Comparison of ENCODE assay signal across 25 cellular contexts in the genomic region with DNA sequence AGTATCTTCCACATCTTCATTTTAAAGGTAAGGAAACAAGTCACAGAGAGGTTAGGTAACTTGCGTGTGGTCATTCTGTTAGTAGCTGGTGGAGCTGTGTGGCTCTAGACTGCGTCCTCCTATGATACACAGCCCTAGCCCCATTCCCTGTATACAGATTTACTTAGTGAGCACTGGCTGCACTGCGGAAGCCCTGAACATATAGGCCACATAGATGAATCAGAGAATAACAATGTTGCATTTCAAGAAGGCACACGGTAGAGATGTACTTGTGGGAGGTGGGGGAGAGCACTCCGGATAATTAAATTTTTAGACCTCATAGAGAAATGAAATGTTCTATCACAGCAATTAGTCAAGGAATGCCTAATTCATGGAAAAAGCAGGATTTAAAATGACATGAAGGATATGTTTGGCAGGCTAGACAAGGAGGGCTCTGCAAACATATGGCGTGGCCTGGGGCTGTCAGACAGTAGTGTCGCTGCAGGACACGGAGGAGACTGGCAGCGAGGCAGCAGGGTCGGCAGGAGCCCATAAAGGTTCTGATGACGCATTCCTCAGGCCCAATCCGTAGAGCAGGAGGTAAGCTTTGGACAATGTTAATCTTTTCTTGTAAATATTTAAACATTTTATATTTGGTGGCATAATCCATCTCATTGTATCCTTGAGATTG. TPM values are rescaled to one million over a fixed set of nuclear protein-coding genes. Genes with fewer than 3 reads are reported as not detected.
DNase-seq lines count a peak whose midpoint lies in the region; ATAC-seq, FAIRE-seq and TF ChIP-seq lines count a peak whose summit lies in the region.
"Had no signal": no experiment of that assay in that cellular context is flagged by ENCODE, and none has a peak within 500 bp of the region (broad histone marks: within the 10 kb centered on the region; RNA-seq: fewer than 3 reads in every experiment).

No MANE protein-coding gene starts in this region.

- no peaks in the 10 kb centered on the region for H3K79me2 ChIP-seq in GM23338 (replicated peaks; ENCODE audit: insufficient read depth)
- no peaks in the 10 kb centered on the region for H3K79me2 ChIP-seq in H1 (ENCODE audit: control insufficient read depth in 1 of 2, insufficient read depth in 2 of 2, low read length in 2 of 2)
- peaks cover 37% of the 10 kb centered on the region for H3K79me2 ChIP-seq in neural progenitor cell (ENCODE audit: low read depth)

- no peak for TF ChIP-seq EP300 in H1 (IDR thresholded peaks at IDR 0.05; ENCODE audit: borderline replicate concordance in 1 of 2, low read depth in 2 of 2, low read length in 2 of 2)

- WGBS in H1 (ENCODE audit: extremely low coverage in 1 of 2, insufficient coverage in 1 of 2, insufficient read length in 1 of 2, insufficient replicate concordance in 2 of 2, low coverage in 1 of 2, low lambda C conversion rate in 2 of 2, missing lambda C conversion rate in 1 of 2), 2 experiments: 89% methylated on average over 12 of the region's 12 CpGs; no CpG with 5 or more reads in 1 of the 2 experiments

- no peaks in the 10 kb centered on the region for H3K79me1 ChIP-seq in H1 (ENCODE audit: low read depth, low read length)

- H4K8ac ChIP-seq in H1 (ENCODE audit: extremely low read depth, insufficient read depth, low read length): no peak overlapping the region

- no peak for TF ChIP-seq RAD21 in H1 (IDR thresholded peaks at IDR 0.05 in 1 of 2, conservative IDR thresholded peaks at IDR 0.05 in 1 of 2; ENCODE audit: low read depth in 2 of 2, low read length in 2 of 2)

- H3K9ac ChIP-seq in BLaER1 (no peak overlapping the region), H1 (replicated peaks in 1 of 4; ENCODE audit: extremely low read depth in 1 of 4, low read depth in 3 of 4, low read length in 3 of 4) (no peak overlapping the region), neural progenitor cell (no peak overlapping the region)

- H3K4me2 ChIP-seq in BLaER1: peak overlapping the region; percentile 71
- H3K4me2 ChIP-seq in GM23338: no peak overlapping the region
- H3K4me2 ChIP-seq in H1 (ENCODE audit: insufficient read depth in 1 of 2, low read depth in 2 of 2, low read length in 2 of 2): no peak overlapping the region
- peak overlapping the region; percentile 58 for H3K4me2 ChIP-seq in neural progenitor cell

- H2BK5ac ChIP-seq in H1 (ENCODE audit: low read depth, low read length): no peak overlapping the region

- H2BK120ac ChIP-seq in H1 (replicated peaks; ENCODE audit: low read depth, low read length): no peak overlapping the region

- H3F3A ChIP-seq in GM23338 (replicated peaks; ENCODE audit: low read depth) (no peaks in the 10 kb centered on the region), neural progenitor cell (ENCODE audit: low read depth) (peaks cover 55% of the 10 kb centered on the region)

- H3K9me3 ChIP-seq in BLaER1 (no peaks in the 10 kb centered on the region), H1 (ENCODE audit: insufficient read depth in 2 of 2, low read depth in 1 of 2, low read length in 1 of 2) (no peaks in the 10 kb centered on the region), neural progenitor cell (ENCODE audit: low read depth) (no peaks in the 10 kb centered on the region)

- H3K27me3 ChIP-seq in BLaER1 (no peaks in the 10 kb centered on the region), GM23338 (ENCODE audit: insufficient read depth) (no peaks in the 10 kb centered on the region), H1 (replicated peaks in 1 of 4; ENCODE audit: control insufficient read depth in 3 of 4, extremely low read depth in 1 of 4, insufficient read depth in 3 of 4, low read length in 3 of 4) (no peaks in the 10 kb centered on the region), neural progenitor cell (no peaks in the 10 kb centered on the region)

- H3K9me3 Mint-ChIP-seq in GM23338 (no peaks in the 10 kb centered on the region), neural progenitor cell (no peaks in the 10 kb centered on the region), natural killer cell (no peaks in the 10 kb centered on the region)
- H3K9me3 Mint-ChIP-seq: CD4-positive, alpha-beta T cell had no signal

- no peak overlapping the region for H2AK5ac ChIP-seq in H1 (ENCODE audit: low read depth, low read length)

- CTCF ChIA-PET in H1 (lab: Charles Lee; ENCODE audit: partially characterized antibody): no interaction called here

- H3K36me3 Mint-ChIP-seq in GM23338 (ENCODE audit: low read depth) (no peaks in the 10 kb centered on the region), neural progenitor cell (peaks cover 5% of the 10 kb centered on the region), natural killer cell (no peaks in the 10 kb centered on the region)

- DNase-seq in GM23338 (ENCODE audit: low spot score) (no peak), H1 (ENCODE audit: low read depth in 1 of 2, low spot score in 2 of 2) (no peak), neural progenitor cell (ENCODE audit: low spot score) (peak; percentile 18), NCI-H524 treated with DMSO at 0.1 percent for 48 hours (lab: John Stamatoyannopoulos, UW) (no peak), natural killer cell (no peak), islet precursor cell (no peak)
- no peak for DNase-seq in stimulated activated CD4-positive, alpha-beta T cell treated with anti-CD3 and anti-CD28 coated beads, Interleukin-2, amount 100 ng/mL, for 48 hours
- DNase-seq: CD4-positive, alpha-beta T cell; DMS53; NCI-H1092; NCI-H1417 treated with DMSO at 0.1 percent for 48 hours; NCI-H1694 treated with DMSO at 0.1 percent for 48 hours; NCI-H2081 treated with DMSO at 0.1 percent for 48 hours; NCI-H2171 treated with DMSO at 0.1 percent for 48 hours; NCI-H345; NCI-H510A treated with DMSO at 0.1 percent for 48 hours; NCI-H748 treated with DMSO at 0.1 percent for 48 hours; SIG-M5 had no signal

- H3K4me1 Mint-ChIP-seq in GM23338 (peaks cover 32% of the 10 kb centered on the region), neural progenitor cell (peaks cover 70% of the 10 kb centered on the region), natural killer cell (no peaks in the 10 kb centered on the region)

- H3K36me3 ChIP-seq in BLaER1: 0 out of 2 replicates have a peak, but pooled peaks cover 5% of the 10 kb centered on the region
- H3K36me3 ChIP-seq in GM23338 (ENCODE audit: insufficient read depth): no peaks in the 10 kb centered on the region
- no peaks in the 10 kb centered on the region; a peak in 1 of 8 replicates for H3K36me3 ChIP-seq in H1 (ENCODE audit: control insufficient read depth in 2 of 4, insufficient read depth in 4 of 4, low read length in 3 of 4)
- no peaks in the 10 kb centered on the region for H3K36me3 ChIP-seq in neural progenitor cell

- no peak overlapping the region for H2AFZ ChIP-seq in GM23338
- H2AFZ ChIP-seq in H1 (ENCODE audit: low read length): no peak overlapping the region
- no peak overlapping the region for H2AFZ ChIP-seq in neural progenitor cell (replicated peaks)

- peak; percentile 13 for FAIRE-seq in H1 (lab: Jason Lieb, UNC)
- FAIRE-seq: G401.6, GM12878, H54, RCC 7860 had no signal

- H3K27ac Mint-ChIP-seq in GM23338 (no peak overlapping the region; the same call in 1 of the 2 replicates), neural progenitor cell (peak overlapping the region; percentile 29), natural killer cell (no peak overlapping the region)
- H3K27ac Mint-ChIP-seq: CD4-positive, alpha-beta T cell had no signal

- no peak overlapping the region for H3K4me3 ChIP-seq in BLaER1
- H3K4me3 ChIP-seq in GM23338: no peak overlapping the region
- H3K4me3 ChIP-seq in H1 (ENCODE audit: extremely low read depth in 1 of 4, insufficient read depth in 2 of 4, low read depth in 3 of 4, low read length in 4 of 4): no peak overlapping the region
- H3K4me3 ChIP-seq in neural progenitor cell: peak overlapping the region; percentile 20
- H3K4me3 ChIP-seq: GM12878, SK-N-MC had no signal

- H4K20me1 ChIP-seq in BLaER1: no peaks in the 10 kb centered on the region; the same call in 1 of the 2 replicates
- H4K20me1 ChIP-seq in GM23338 (replicated peaks; ENCODE audit: insufficient read depth): no peaks in the 10 kb centered on the region
- H4K20me1 ChIP-seq in H1 (replicated peaks in 1 of 2; ENCODE audit: control insufficient read depth in 1 of 2, insufficient read depth in 2 of 2, low read length in 2 of 2): peaks cover 0 to 2% of the 10 kb centered on the region in 2 experiments
- H4K20me1 ChIP-seq in neural progenitor cell (ENCODE audit: low read depth): no peaks in the 10 kb centered on the region

- H2BK12ac ChIP-seq in H1 (ENCODE audit: low read depth, low read length): no peak overlapping the region

- H3K23ac ChIP-seq in H1 (ENCODE audit: insufficient read length): no peak overlapping the region

- H3K27ac ChIP-seq in BLaER1 (no peak overlapping the region), GM23338 (ENCODE audit: low read depth) (no peak overlapping the region), H1 (ENCODE audit: low read depth, low read length) (no peak overlapping the region), neural progenitor cell (peak overlapping the region; percentile 65)
- H3K27ac ChIP-seq: HL-60, SK-N-MC had no signal

- no peaks in the 10 kb centered on the region; the same call in 1 of the 2 replicates for H3K23me2 ChIP-seq in H1 (ENCODE audit: low read depth, low read length)

- H3K14ac ChIP-seq in H1 (ENCODE audit: insufficient read length): no peak overlapping the region

- no peak overlapping the region for H3K4ac ChIP-seq in H1 (replicated peaks; ENCODE audit: insufficient read length, low read depth, low read length)

- H3K4me3 Mint-ChIP-seq in GM23338 (no peak overlapping the region), neural progenitor cell (no peak overlapping the region), natural killer cell (no peak overlapping the region)
- H3K4me3 Mint-ChIP-seq: CD4-positive, alpha-beta T cell had no signal

- H4K91ac ChIP-seq in H1 (replicated peaks; ENCODE audit: insufficient read length, low read length): no peak overlapping the region

- H3K27me3 Mint-ChIP-seq in GM23338 (ENCODE audit: insufficient read depth, low read depth, poor library complexity): peaks cover 2% of the 10 kb centered on the region
- no peaks in the 10 kb centered on the region for H3K27me3 Mint-ChIP-seq in neural progenitor cell (ENCODE audit: insufficient read depth, low read depth)
- no peaks in the 10 kb centered on the region for H3K27me3 Mint-ChIP-seq in natural killer cell (ENCODE audit: low read depth in 2 of 2)
- H3K27me3 Mint-ChIP-seq: CD4-positive, alpha-beta T cell had no signal

- no peaks in the 10 kb centered on the region for H3K9me2 ChIP-seq in GM23338 (ENCODE audit: insufficient read depth)

- POLR2A ChIA-PET in H1 (lab: Charles Lee; ENCODE audit: partially characterized antibody): interaction anchor here (1.2 kb wide), 1 partner anchor 16 kb away, joined by 3 read pairs; no protein-coding TSS in a partner anchor

- no peak for TF ChIP-seq POLR2A in H1 (IDR thresholded peaks at IDR 0.05; ENCODE audit: control extremely low read depth in 1 of 2, low read depth in 2 of 2, low read length in 2 of 2)

- intact Hi-C loops in natural killer cell (cut with micrococcal nuclease): no loop called here

- H3K56ac ChIP-seq in H1 (replicated peaks; ENCODE audit: insufficient read length, low read depth, low read length): no peak overlapping the region

- H2BK20ac ChIP-seq in H1 (ENCODE audit: low read length): no peak overlapping the region

- ATAC-seq in GM23338 (peak; percentile 19), natural killer cell (no peak)
- ATAC-seq: GM12878 had no signal

- TF ChIP-seq CTCF in GM23338 (conservative IDR thresholded peaks at IDR 0.05; ENCODE audit: low read depth in 2 of 2) (no peak), H1 (IDR thresholded peaks at IDR 0.05; ENCODE audit: control extremely low read depth in 1 of 3, insufficient read depth in 1 of 3, low read depth in 1 of 3, low read length in 3 of 3) (no peak), neural progenitor cell (IDR thresholded peaks at IDR 0.05) (no peak), natural killer cell (IDR thresholded peaks at IDR 0.05) (no peak)

- H2BK15ac ChIP-seq in H1 (ENCODE audit: low read length): no peak overlapping the region

- peaks cover 34% of the 10 kb centered on the region for H3K4me1 ChIP-seq in BLaER1
- H3K4me1 ChIP-seq in GM23338 (ENCODE audit: insufficient read depth): peaks cover 22% of the 10 kb centered on the region
- peaks cover 2 to 9% (median 4%) of the 10 kb centered on the region in 4 experiments; a peak in 4 of 7 replicates for H3K4me1 ChIP-seq in H1 (replicated peaks in 1 of 4; ENCODE audit: control insufficient read depth in 3 of 4, insufficient read depth in 4 of 4, low read length in 3 of 4)
- peaks cover 85% of the 10 kb centered on the region for H3K4me1 ChIP-seq in neural progenitor cell

- H3K18ac ChIP-seq in H1 (ENCODE audit: extremely low read depth, low read length): no peak overlapping the region

- H4K5ac ChIP-seq in H1 (ENCODE audit: insufficient read length, low read depth, low read length): no peak overlapping the region

RNA-seq across cellular contexts. Expression of gene RAB11FIP2, which starts 29.5 kb away (rescaled TPM):
- 13.4 and 17.6 TPM in 2 replicates for total RNA-seq in GM23338 (2014; rRNA removed; shearing (Covaris generic))
- polyA plus RNA-seq in GM23338 (2016; fragmentation: Nextera tagmentation; extraction: Ambion mirVana) (16.1 and 16.5 TPM in 2 replicates), H1 (2011; rRNA removed) (1.9 and 3.1 TPM in 2 replicates)
- 12.7 and 14.5 TPM in 2 replicates for total RNA-seq in H1 (2021; fragmentation: NEBNext Ultra II Directional; extraction: Animal tissue kit (Norgen Biotek cat#: 25700))
- polyA plus RNA-seq in H1 (2011; cell fraction: cytosol; rRNA removed): 5.5 TPM
- polyA plus RNA-seq in H1 (2011; cell fraction: nucleus; rRNA removed): 2.1 TPM
- 3.0 to 5.8 TPM (median 3.2 TPM) in 4 replicates for polyA plus RNA-seq in H1 (2012, experiment 1 of 2)
- 0.49 TPM for polyA plus RNA-seq in H1 (2012, experiment 2 of 2)
- 13.5 TPM for polyA plus RNA-seq in H1 (2013, experiment 1 of 2)
- polyA plus RNA-seq in H1 (2013, experiment 2 of 2): 12.1 TPM
- 4.8 and 8.9 TPM in 2 replicates for polyA minus RNA-seq in H1 (2011; rRNA and poly(A)+ RNA removed)
- polyA minus RNA-seq in H1 (2011; cell fraction: cytosol; rRNA and poly(A)+ RNA removed): 4.5 TPM
- polyA minus RNA-seq in H1 (2011; cell fraction: nucleus; rRNA and poly(A)+ RNA removed): 20.0 TPM
- total RNA-seq in neural progenitor cell (ENCODE audit: low replicate concordance) (29.9 and 50.7 TPM in 2 replicates), natural killer cell (10 to 100 TPM; 30.1 to 37.1 (median 32.1) TPM)

Comparison
In these comparisons a context has a peak if more than half of its experiments do, and no peak if none do; other contexts are left out.
1. H3K4me2 ChIP-seq: peak in BLaER1 (single experiment) and neural progenitor cell (single experiment); none in GM23338 (single experiment) and H1 (0 of 2).